Comparison of ENCODE assay signal across 32 cellular contexts in genomic region chr2:39392672-39393071, GRCh38.
"Had no signal": no experiment of that assay in that cellular context is flagged by ENCODE, and none has a peak within 500 bp of the region (broad histone marks: within the 10 kb centered on the region; RNA-seq: fewer than 3 reads in every experiment).

No MANE protein-coding gene starts in this region.

- FAIRE-seq: endometrium, endothelial cell of umbilical vein had no signal

- H3K27me3 Mint-ChIP-seq: activated CD8-positive, alpha-beta T cell treated with anti-CD3 and anti-CD28 coated beads for 36 hours; activated naive CD4-positive, alpha-beta T cell treated with anti-CD3 and anti-CD28 coated beads, Interleukin-2, amount 50 U/mL, for 24 hours; activated naive CD8-positive, alpha-beta T cell treated with anti-CD3 and anti-CD28 coated beads for 36 hours; activated naive CD8-positive, alpha-beta T cell treated with anti-CD3 and anti-CD28 coated beads, Interleukin-2, amount 50 U/mL, for 24 hours; activated T-cell treated with anti-CD3 and anti-CD28 coated beads, Interleukin-2, amount 50 U/mL, for 24 hours; activated T-helper 17 cell treated with anti-CD3 and anti-CD28 coated beads, Interleukin-2, amount 50 U/mL, for 72 hours had no signal

- H3K27ac ChIP-seq: adrenal gland, ascending aorta, breast epithelium, cardiac muscle cell, colonic mucosa, epithelial cell of prostate, esophagus squamous epithelium had no signal

- ATAC-seq: activated CD8-positive, alpha-beta T cell treated with anti-CD3 and anti-CD28 coated beads for 36 hours; activated naive CD8-positive, alpha-beta T cell treated with anti-CD3 and anti-CD28 coated beads, Interleukin-2, amount 50 U/mL, for 24 hours; activated T-helper 17 cell treated with anti-CD3 and anti-CD28 coated beads, Interleukin-2, amount 50 U/mL, for 72 hours; WTC11 had no signal

- H3K27ac Mint-ChIP-seq: activated CD8-positive, alpha-beta T cell treated with anti-CD3 and anti-CD28 coated beads for 36 hours; activated naive CD4-positive, alpha-beta T cell treated with anti-CD3 and anti-CD28 coated beads for 36 hours; activated naive CD4-positive, alpha-beta T cell treated with anti-CD3 and anti-CD28 coated beads, Interleukin-2, amount 50 U/mL, for 24 hours; activated naive CD8-positive, alpha-beta T cell treated with anti-CD3 and anti-CD28 coated beads for 36 hours; activated naive CD8-positive, alpha-beta T cell treated with anti-CD3 and anti-CD28 coated beads, Interleukin-2, amount 50 U/mL, for 24 hours; activated T-cell treated with anti-CD3 and anti-CD28 coated beads, Interleukin-2, amount 50 U/mL, for 24 hours; activated T-helper 17 cell treated with anti-CD3 and anti-CD28 coated beads, Interleukin-2, amount 50 U/mL, for 72 hours; brain; WTC11 had no signal

- H3K27me3 ChIP-seq: adrenal gland, ascending aorta, breast epithelium, cardiac muscle cell, colonic mucosa, esophagus squamous epithelium had no signal

- H3K36me3 Mint-ChIP-seq: WTC11 had no signal

- H3K9me3 Mint-ChIP-seq: activated CD8-positive, alpha-beta T cell treated with anti-CD3 and anti-CD28 coated beads for 36 hours; activated naive CD4-positive, alpha-beta T cell treated with anti-CD3 and anti-CD28 coated beads for 36 hours; activated naive CD4-positive, alpha-beta T cell treated with anti-CD3 and anti-CD28 coated beads, Interleukin-2, amount 50 U/mL, for 24 hours; activated naive CD8-positive, alpha-beta T cell treated with anti-CD3 and anti-CD28 coated beads for 36 hours; activated naive CD8-positive, alpha-beta T cell treated with anti-CD3 and anti-CD28 coated beads, Interleukin-2, amount 50 U/mL, for 24 hours; activated T-cell treated with anti-CD3 and anti-CD28 coated beads, Interleukin-2, amount 50 U/mL, for 24 hours; activated T-helper 17 cell treated with anti-CD3 and anti-CD28 coated beads, Interleukin-2, amount 50 U/mL, for 72 hours; WTC11 had no signal

- H3K36me3 ChIP-seq: adrenal gland, ascending aorta, breast epithelium, cardiac muscle cell, colonic mucosa, esophagus squamous epithelium had no signal

- H3K9me3 ChIP-seq: adrenal gland, ascending aorta, breast epithelium, colonic mucosa, esophagus squamous epithelium had no signal

- DNase-seq: activated CD4-positive, alpha-beta T cell treated with anti-CD3 and anti-CD28 coated beads for 48 hours; activated CD4-positive, alpha-beta T cell treated with anti-CD3 and anti-CD28 coated beads, Interleukin-2, amount 50 U/mL, for 1 hour; activated CD4-positive, alpha-beta T cell treated with anti-CD3 and anti-CD28 coated beads, Interleukin-2, amount 50 U/mL, for 48 hours; activated CD8-positive, alpha-beta memory T cell treated with anti-CD3 and anti-CD28 coated beads for 24 hours; activated CD8-positive, alpha-beta memory T cell treated with anti-CD3 and anti-CD28 coated beads, Interleukin-2, amount 50 U/mL, for 4 hours; activated CD8-positive, alpha-beta T cell treated with anti-CD3 and anti-CD28 coated beads for 36 hours; activated effector memory CD4-positive, alpha-beta T cell treated with anti-CD3 and anti-CD28 coated beads, Interleukin-2, amount 50 U/mL, for 16 hours; activated naive CD4-positive, alpha-beta T cell treated with anti-CD3 and anti-CD28 coated beads for 36 hours; activated naive CD8-positive, alpha-beta T cell treated with anti-CD3 and anti-CD28 coated beads for 36 hours; activated naive CD8-positive, alpha-beta T cell treated with anti-CD3 and anti-CD28 coated beads, Interleukin-2, amount 50 U/mL, for 24 hours; activated T-cell treated with anti-CD3 and anti-CD28 coated beads, Interleukin-2, amount 50 U/mL, for 24 hours; adrenal gland; amygdala; central memory CD4-positive, alpha-beta T cell; cerebellar nuclear complex; colonic mucosa; effector CD8-positive, alpha-beta T cell; esophagus squamous epithelium; foreskin melanocyte; head of caudate nucleus; hippocampal formation; T-helper 2 cell had no signal

- H3K4me1 ChIP-seq: breast epithelium, colonic mucosa had no signal

- H3K4me3 ChIP-seq: adrenal gland, ascending aorta, breast epithelium, cardiac muscle cell, colonic mucosa, esophagus squamous epithelium had no signal

- H3K4me3 Mint-ChIP-seq: activated CD8-positive, alpha-beta T cell treated with anti-CD3 and anti-CD28 coated beads for 36 hours; activated naive CD4-positive, alpha-beta T cell treated with anti-CD3 and anti-CD28 coated beads for 36 hours; activated naive CD4-positive, alpha-beta T cell treated with anti-CD3 and anti-CD28 coated beads, Interleukin-2, amount 50 U/mL, for 24 hours; activated naive CD8-positive, alpha-beta T cell treated with anti-CD3 and anti-CD28 coated beads for 36 hours; activated naive CD8-positive, alpha-beta T cell treated with anti-CD3 and anti-CD28 coated beads, Interleukin-2, amount 50 U/mL, for 24 hours; activated T-cell treated with anti-CD3 and anti-CD28 coated beads, Interleukin-2, amount 50 U/mL, for 24 hours; activated T-helper 17 cell treated with anti-CD3 and anti-CD28 coated beads, Interleukin-2, amount 50 U/mL, for 72 hours; brain; WTC11 had no signal
